ENCODE assay signal across 6 cellular contexts in genomic region chr6:48891308-48891707, GRCh38.
"Had no signal": no experiment of that assay in that cellular context is flagged by ENCODE, and none has a peak within 500 bp of the region (broad histone marks: within the 10 kb centered on the region; RNA-seq: fewer than 3 reads in every experiment).

No MANE protein-coding gene starts in this region.

- DNase-seq: KBM-7, KG1 had no signal

- H3K9ac ChIP-seq: KMS-11 had no signal

- H3K27ac ChIP-seq: HL-60, KMS-11 had no signal

- FAIRE-seq: HTR-8/SVneo, K562 had no signal

- H3K4me2 ChIP-seq: KMS-11 had no signal

- ATAC-seq: K562 had no signal

- H3K4me3 ChIP-seq: K562 had no signal
